In the genomic region with DNA sequence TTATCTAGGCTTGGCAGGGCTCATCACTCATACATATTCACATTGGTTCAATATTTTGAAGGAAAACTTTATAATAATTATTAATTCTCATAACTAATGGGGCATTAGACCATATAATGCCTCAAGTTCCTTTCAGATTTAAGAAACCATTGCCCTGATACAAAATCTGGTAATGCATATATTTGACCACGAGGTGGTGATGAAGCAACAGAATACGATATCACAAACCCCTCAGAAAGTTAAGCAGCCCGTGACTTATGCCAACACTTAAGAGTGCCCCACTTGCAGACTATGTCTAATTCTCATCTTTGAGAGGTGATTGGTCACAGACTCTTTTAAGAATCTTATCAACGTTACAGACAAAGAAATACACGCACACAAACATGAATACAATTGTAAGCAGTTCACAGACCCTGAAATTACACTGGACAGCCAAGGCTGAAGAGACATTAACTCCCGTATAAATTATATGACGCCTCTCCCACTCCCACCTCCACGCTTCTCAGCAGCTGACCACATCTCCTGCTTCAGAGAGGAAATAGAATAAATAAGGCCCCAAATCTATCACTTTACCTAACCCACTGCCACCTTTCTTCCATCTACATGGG, we compare ENCODE assay signal across 8 cellular contexts. TPM values are rescaled to one million over a fixed set of nuclear protein-coding genes. Genes with fewer than 3 reads are reported as not detected.
DNase-seq lines count a peak whose midpoint lies in the region; ATAC-seq and TF ChIP-seq lines count a peak whose summit lies in the region.

No MANE protein-coding gene starts in this region.

- 23 to 24% methylated on average over 8 of the region's 8 CpGs for WGBS in GM23248 (ENCODE audit: low coverage in 1 of 2, low lambda C conversion rate in 2 of 2, missing lambda C conversion rate in 2 of 2), 2 experiments

- ATAC-seq in RWPE2 (ENCODE audit: low read depth) = peak; percentile 51; the same call in 2 of the 3 replicates
- ATAC-seq in central memory CD8-positive, alpha-beta T cell (replicated peaks; ENCODE audit: extremely low read depth, poor library complexity, severe bottlenecking) = peak; percentile 94

- CTCF ChIA-PET in activated naive CD4-positive, alpha-beta T cell treated with anti-CD3 and anti-CD28 coated beads, Interleukin-2, amount 10 ng/mL, durations not matched to agents 7 days and 5 days (lab: Charles Lee) = interaction anchor here (1.3 to 5.6 kb wide), 2 partner anchors 386 to 430 kb away, joined by 7 to 26 read pairs; no protein-coding TSS in a partner anchor

- H3K36me3 Mint-ChIP-seq in activated naive CD4-positive, alpha-beta T cell treated with anti-CD3 and anti-CD28 coated beads, Interleukin-2, amount 10 ng/mL, durations not matched to agents 7 days and 5 days = no peaks in the 10 kb centered on the region
- H3K36me3 Mint-ChIP-seq in central memory CD8-positive, alpha-beta T cell (ENCODE audit: insufficient read depth) = peaks cover 3% of the 10 kb centered on the region

- H4K20me1 ChIP-seq in GM23248 (ENCODE audit: insufficient read depth) = no peaks in the 10 kb centered on the region

- no peaks in the 10 kb centered on the region for H3K36me3 ChIP-seq in GM23248 (ENCODE audit: low read depth)
- no peaks in the 10 kb centered on the region for H3K36me3 ChIP-seq in RWPE2 (ENCODE audit: low read depth)
- no peaks in the 10 kb centered on the region for H3K36me3 ChIP-seq in tibial artery

- intact Hi-C loops in tibial artery (cut with DNase I; ENCODE audit: low total_unique reads) = loop anchor here (5.0 kb wide), 1 partner anchor 387 kb away; a partner anchor contains a TSS

- H3K4me3 Mint-ChIP-seq in activated naive CD4-positive, alpha-beta T cell treated with anti-CD3 and anti-CD28 coated beads, Interleukin-2, amount 10 ng/mL, durations not matched to agents 7 days and 5 days = no peak overlapping the region
- H3K4me3 Mint-ChIP-seq in central memory CD8-positive, alpha-beta T cell = no peak overlapping the region

- H3K9ac ChIP-seq in GM23248 = no peak overlapping the region

- TF ChIP-seq CTCF in LNCaP clone FGC (IDR thresholded peaks at IDR 0.05; ENCODE audit: control insufficient read depth, extremely low read depth, insufficient read depth) (peak; percentile 50), RWPE2 (IDR thresholded peaks at IDR 0.05; ENCODE audit: poor library complexity, severe bottlenecking) (peak; percentile 65), tibial artery (IDR thresholded peaks at IDR 0.05) (peak; percentile 57 to 71)

- peak; percentile 47 for DNase-seq in activated naive CD4-positive, alpha-beta T cell treated with anti-CD3 and anti-CD28 coated beads, Interleukin-2, amount 10 ng/mL, durations not matched to agents 7 days and 5 days
- DNase-seq in activated naive CD4-positive, alpha-beta T cell treated with Interleukin-2 at 50 U/mL for 16 hours = no peak
- DNase-seq in GM23248 = peak; percentile 81
- DNase-seq in LNCaP clone FGC (ENCODE audit: low read depth) = no peak
- no peak for DNase-seq in RWPE2 (ENCODE audit: low spot score)
- DNase-seq in central memory CD8-positive, alpha-beta T cell (ENCODE audit: low spot score in 2 of 2) = peak in 1 of 2 donors; percentile 40
- DNase-seq in left kidney (ENCODE audit: low read depth, low spot score) = peak; percentile 86
- DNase-seq in tibial artery = no peak

- H3K27ac Mint-ChIP-seq in activated naive CD4-positive, alpha-beta T cell treated with anti-CD3 and anti-CD28 coated beads, Interleukin-2, amount 10 ng/mL, durations not matched to agents 7 days and 5 days = no peak overlapping the region
- no peak overlapping the region for H3K27ac Mint-ChIP-seq in central memory CD8-positive, alpha-beta T cell (ENCODE audit: low read depth)

- H3K9me3 ChIP-seq in GM23248 (ENCODE audit: low read depth) (no peaks in the 10 kb centered on the region), RWPE2 (ENCODE audit: severe bottlenecking) (no peaks in the 10 kb centered on the region), tibial artery (no peaks in the 10 kb centered on the region)

- no peaks in the 10 kb centered on the region for H3K9me3 Mint-ChIP-seq in activated naive CD4-positive, alpha-beta T cell treated with anti-CD3 and anti-CD28 coated beads, Interleukin-2, amount 10 ng/mL, durations not matched to agents 7 days and 5 days
- H3K9me3 Mint-ChIP-seq in central memory CD8-positive, alpha-beta T cell = no peaks in the 10 kb centered on the region

- no peak overlapping the region for H2AFZ ChIP-seq in GM23248

- H3K27ac ChIP-seq in GM23248 = no peak overlapping the region
- H3K27ac ChIP-seq in RWPE2 (ENCODE audit: poor library complexity, severe bottlenecking) = no peak overlapping the region
- no peak overlapping the region for H3K27ac ChIP-seq in tibial artery

- in situ Hi-C loops in GM23248 (cut with MboI) = loop anchor here (10.0 to 25.0 kb wide), 2 partner anchors 379 to 792 kb away; no protein-coding TSS in a partner anchor

- H3K4me2 ChIP-seq in GM23248 (ENCODE audit: unreplicated experiment) = no peak overlapping the region

- peaks cover 23% of the 10 kb centered on the region for H3K4me1 ChIP-seq in GM23248 (ENCODE audit: insufficient read depth)
- peaks cover 9% of the 10 kb centered on the region for H3K4me1 ChIP-seq in RWPE2 (ENCODE audit: insufficient read depth, poor library complexity, severe bottlenecking)
- no peaks in the 10 kb centered on the region for H3K4me1 ChIP-seq in tibial artery

- H3K27me3 ChIP-seq in GM23248 (replicated peaks; ENCODE audit: insufficient read depth) = no peaks in the 10 kb centered on the region
- H3K27me3 ChIP-seq in RWPE2 (ENCODE audit: insufficient read depth, poor library complexity, severe bottlenecking) = no peaks in the 10 kb centered on the region
- no peaks in the 10 kb centered on the region for H3K27me3 ChIP-seq in tibial artery

- peaks cover 6% of the 10 kb centered on the region for H3K4me1 Mint-ChIP-seq in activated naive CD4-positive, alpha-beta T cell treated with anti-CD3 and anti-CD28 coated beads, Interleukin-2, amount 10 ng/mL, durations not matched to agents 7 days and 5 days
- peaks cover 7% of the 10 kb centered on the region for H3K4me1 Mint-ChIP-seq in central memory CD8-positive, alpha-beta T cell

- H3K27me3 Mint-ChIP-seq in activated naive CD4-positive, alpha-beta T cell treated with anti-CD3 and anti-CD28 coated beads, Interleukin-2, amount 10 ng/mL, durations not matched to agents 7 days and 5 days = peaks cover 6% of the 10 kb centered on the region
- H3K27me3 Mint-ChIP-seq in central memory CD8-positive, alpha-beta T cell = no peaks in the 10 kb centered on the region

- H3F3A ChIP-seq in GM23248 (ENCODE audit: insufficient read depth) = peaks cover 20% of the 10 kb centered on the region

- H3K4me3 ChIP-seq in GM23248 (no peak overlapping the region), LNCaP clone FGC (ENCODE audit: low read depth, low read length) (no peak overlapping the region), RWPE2 (ENCODE audit: severe bottlenecking) (no peak overlapping the region), tibial artery (no peak overlapping the region)

- no peaks in the 10 kb centered on the region for H3K79me2 ChIP-seq in GM23248 (ENCODE audit: insufficient read depth)

- no peaks in the 10 kb centered on the region for H3K9me2 ChIP-seq in GM23248 (ENCODE audit: insufficient read depth)

RNA-seq across cellular contexts. Expression of a gene that starts 20.7 kb away (rescaled TPM):
- total RNA-seq in GM23248 (2014; rRNA removed; shearing (Covaris generic)) = 0.11 TPM in 1 of 2 replicates, not detected in the other
- polyA plus RNA-seq in GM23248 (2016; fragmentation: Nextera tagmentation; extraction: Ambion mirVana) = not detected in 2 replicates

RNA-seq across cellular contexts. Expression of a gene that starts 36.6 kb away (rescaled TPM):
- total RNA-seq in GM23248 (2014; rRNA removed; shearing (Covaris generic)) = 43.1 and 50.4 TPM in 2 replicates
- 80.2 and 92.1 TPM in 2 replicates for polyA plus RNA-seq in GM23248 (2016; fragmentation: Nextera tagmentation; extraction: Ambion mirVana)

Comparison
In these comparisons a context has a peak if more than half of its experiments do, and no peak if none do; other contexts are left out.
1. DNase-seq: peak in activated naive CD4-positive, alpha-beta T cell treated with anti-CD3 and anti-CD28 coated beads, Interleukin-2, amount 10 ng/mL, durations not matched to agents 7 days and 5 days (single experiment), GM23248 (single experiment) and left kidney (single experiment); none in activated naive CD4-positive, alpha-beta T cell treated with Interleukin-2 at 50 U/mL for 16 hours (single experiment), LNCaP clone FGC (single experiment), RWPE2 (single experiment) and tibial artery (0 of 2).
2. Peak in every context shown above with its lines, with median percentiles within 50 percentile points of each other: CTCF ChIP-seq.